20 cellular contexts compared by ENCODE assay signal in the genomic region with DNA sequence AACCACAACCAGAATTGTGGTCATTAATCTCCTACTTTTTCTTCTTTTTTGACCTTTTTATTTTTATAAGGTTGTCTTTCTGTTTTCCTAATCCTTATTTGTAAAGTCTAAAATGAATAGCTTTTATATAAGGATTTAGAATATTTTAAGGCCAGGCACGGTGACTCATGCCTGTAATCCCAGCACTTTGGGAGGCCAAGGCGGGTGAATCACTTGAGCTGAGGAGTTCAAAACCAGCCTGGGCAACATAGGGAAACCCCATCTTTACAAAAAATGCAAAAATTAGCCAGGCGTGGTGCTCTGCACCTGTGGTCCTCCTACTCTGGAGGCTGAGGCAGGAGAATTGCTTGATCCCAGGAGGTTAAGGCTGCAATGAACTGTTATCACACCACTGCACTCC. TPM values are rescaled to one million over a fixed set of nuclear protein-coding genes. Genes with fewer than 3 reads are reported as not detected.
DNase-seq lines count a peak whose midpoint lies in the region; ATAC-seq, FAIRE-seq and TF ChIP-seq lines count a peak whose summit lies in the region.
"Had no signal": no experiment of that assay in that cellular context is flagged by ENCODE, and none has a peak within 500 bp of the region (broad histone marks: within the 10 kb centered on the region; RNA-seq: fewer than 3 reads in every experiment).

No MANE protein-coding gene starts in this region.

- H3K4me1 ChIP-seq in A673 (ENCODE audit: insufficient read depth, low read length, poor library complexity, severe bottlenecking) = peaks cover 17% of the 10 kb centered on the region

- intact Hi-C loops in A673 (cut with micrococcal nuclease; ENCODE audit: unreplicated experiment) = no loop called here

- DNase-seq in A673 (ENCODE audit: low spot score) (peak; percentile 38), HCEC 1CT (peak; percentile 63), fibroblast of villous mesenchyme (ENCODE audit: low read depth) (peak; percentile 30), GM13976 (ENCODE audit: low spot score) (no peak), H4 (ENCODE audit: low spot score) (no peak), GM19239 (ENCODE audit: insufficient read length, low spot score) (no peak)
- DNase-seq: activated CD4-positive, CD25-positive, alpha-beta regulatory T cell treated with anti-CD3 and anti-CD28 coated beads, Interleukin-2, amount 50 U/mL, for 72 hours; activated T-cell treated with anti-CD3 and anti-CD28 coated beads, Interleukin-2, amount 50 U/mL, for 24 hours; BE2C; dermis blood vessel endothelial cell; kidney; NCI-H1105 treated with DMSO at 0.1 percent for 48 hours; NCI-H446 treated with DMSO at 0.1 percent for 48 hours; OCI-M1; T-cell had no signal

- peak; percentile 19 for ATAC-seq in activated T-helper 17 cell treated with anti-CD3 and anti-CD28 coated beads, Interleukin-2, amount 50 U/mL, for 72 hours (replicated peaks)
- ATAC-seq in HG03520 (IDR thresholded peaks at IDR 0.05; ENCODE audit: unreplicated experiment) = no peak
- ATAC-seq: GM12878, T-cell had no signal

- peaks cover 16% of the 10 kb centered on the region for H3K36me3 ChIP-seq in A673 (ENCODE audit: insufficient read depth, low read length, poor library complexity, severe bottlenecking)

- no TSS peak for BruUV-seq in A673 (replicated peaks; lab: Mats Ljungman, UMichigan)

- POLR2A ChIA-PET in A673 (lab: Charles Lee; ENCODE audit: low non-redundant PET) = no interaction called here

- in situ Hi-C loops in GM13976 (cut with MboI; ENCODE audit: low sequenced_read_pairs, unreplicated experiment) = no loop called here

- no peak for TF ChIP-seq CTCF in A673 (conservative IDR thresholded peaks at IDR 0.05; ENCODE audit: low read depth, low read length)
- TF ChIP-seq CTCF in fibroblast of villous mesenchyme (IDR thresholded peaks at IDR 0.05; ENCODE audit: insufficient read depth, low read depth, low read length) = no peak
- no peak for TF ChIP-seq CTCF in GM13976 (IDR thresholded peaks at IDR 0.05; ENCODE audit: borderline replicate concordance, control extremely low read depth, extremely low read depth, insufficient read depth, missing control alignments)

- no peaks in the 10 kb centered on the region for H3K9me3 Mint-ChIP-seq in activated T-helper 17 cell treated with anti-CD3 and anti-CD28 coated beads, Interleukin-2, amount 50 U/mL, for 72 hours
- H3K9me3 Mint-ChIP-seq: activated T-cell treated with anti-CD3 and anti-CD28 coated beads, Interleukin-2, amount 50 U/mL, for 24 hours; T-cell had no signal

- no peaks in the 10 kb centered on the region for H3K9me3 ChIP-seq in A673 (ENCODE audit: low read depth, low read length, poor library complexity, severe bottlenecking)
- H3K9me3 ChIP-seq: BE2C, tibial nerve had no signal

- CTCF ChIA-PET in A673 (lab: Charles Lee) = no interaction called here

- H3K27ac ChIP-seq in A673 (ENCODE audit: low read depth, low read length, poor library complexity, severe bottlenecking) = no peak overlapping the region
- H3K27ac ChIP-seq: tibial nerve had no signal

- no peak overlapping the region for H3K4me3 Mint-ChIP-seq in activated T-helper 17 cell treated with anti-CD3 and anti-CD28 coated beads, Interleukin-2, amount 50 U/mL, for 72 hours
- H3K4me3 Mint-ChIP-seq: activated T-cell treated with anti-CD3 and anti-CD28 coated beads, Interleukin-2, amount 50 U/mL, for 24 hours; IgD-negative memory B cell; T-cell had no signal

- no peaks in the 10 kb centered on the region for H3K4me1 Mint-ChIP-seq in activated T-helper 17 cell treated with anti-CD3 and anti-CD28 coated beads, Interleukin-2, amount 50 U/mL, for 72 hours
- H3K4me1 Mint-ChIP-seq: IgD-negative memory B cell, T-cell had no signal

- no peaks in the 10 kb centered on the region for H3K27me3 Mint-ChIP-seq in activated T-helper 17 cell treated with anti-CD3 and anti-CD28 coated beads, Interleukin-2, amount 50 U/mL, for 72 hours
- H3K27me3 Mint-ChIP-seq: activated T-cell treated with anti-CD3 and anti-CD28 coated beads, Interleukin-2, amount 50 U/mL, for 24 hours; IgD-negative memory B cell; T-cell had no signal

- no peak overlapping the region for H3K4me3 ChIP-seq in A673 (ENCODE audit: low read depth, low read length, poor library complexity, severe bottlenecking)
- no peak overlapping the region for H3K4me3 ChIP-seq in fibroblast of villous mesenchyme (ENCODE audit: low read depth, low read length)
- H3K4me3 ChIP-seq: GM12878, tibial nerve had no signal

- H3K27me3 ChIP-seq in A673 (replicated peaks; ENCODE audit: insufficient read depth, low read depth, low read length, poor library complexity) = no peaks in the 10 kb centered on the region
- H3K27me3 ChIP-seq: BE2C, tibial nerve had no signal

- H3K36me3 Mint-ChIP-seq in activated T-helper 17 cell treated with anti-CD3 and anti-CD28 coated beads, Interleukin-2, amount 50 U/mL, for 72 hours (ENCODE audit: low read depth) = no peaks in the 10 kb centered on the region
- H3K36me3 Mint-ChIP-seq: T-cell had no signal

- no peak for FAIRE-seq in GM19239 (lab: Jason Lieb, UNC)
- FAIRE-seq: GM12878 had no signal

- no peak overlapping the region for H3K27ac Mint-ChIP-seq in activated T-helper 17 cell treated with anti-CD3 and anti-CD28 coated beads, Interleukin-2, amount 50 U/mL, for 72 hours
- H3K27ac Mint-ChIP-seq: activated T-cell treated with anti-CD3 and anti-CD28 coated beads, Interleukin-2, amount 50 U/mL, for 24 hours; IgD-negative memory B cell; T-cell had no signal

RNA-seq across cellular contexts. Expression of gene IFT81, which starts 55.1 kb away (rescaled TPM):
- total RNA-seq in A673 (2021) = 32.9 and 37.3 TPM in 2 replicates
- 1 to 10 TPM; 2.4 to 3.4 TPM for total RNA-seq in activated T-helper 17 cell treated with anti-CD3 and anti-CD28 coated beads, Interleukin-2, amount 50 U/mL, for 72 hours
- 20.6 and 24.2 TPM in 2 replicates for total RNA-seq in fibroblast of villous mesenchyme
- 11.0 and 16.5 TPM in 2 replicates for total RNA-seq in H4 (2014; rRNA removed; shearing (Covaris generic))

Comparison
In these comparisons a context has a peak if more than half of its experiments do, and no peak if none do; other contexts are left out.
1. DNase-seq: peak in A673 (single experiment), HCEC 1CT (single experiment) and fibroblast of villous mesenchyme (single experiment); none in GM13976 (single experiment), H4 (single experiment) and GM19239 (single experiment).